8 cellular contexts compared by ENCODE assay signal in genomic region chr18:55415258-55415871, GRCh38.
A peak's percentile ranks its signal among the peaks of the same experiment; 100 is the strongest.
DNase-seq lines count a peak whose midpoint lies in the region; ATAC-seq and TF ChIP-seq lines count a peak whose summit lies in the region.

No MANE protein-coding gene starts in this region.

- TF ChIP-seq CTCF in 22Rv1 (IDR thresholded peaks at IDR 0.05) = peak; percentile 98
- TF ChIP-seq CTCF in brain microvascular endothelial cell (IDR thresholded peaks at IDR 0.05; ENCODE audit: low read depth, low read length, missing control alignments) = peak; percentile 93

- no peaks in the 10 kb centered on the region for H3K36me3 ChIP-seq in brain microvascular endothelial cell (replicated peaks)

- H3K4me3 ChIP-seq in brain microvascular endothelial cell (ENCODE audit: low read depth, low read length) = no peak overlapping the region

- in situ Hi-C loops in brain microvascular endothelial cell (cut with HindIII; ENCODE audit: low pct_ligation_motif_present, low sequenced_read_pairs) = no loop called here

- DNase-seq in NCI-H2029 treated with DMSO at 0.1 percent for 48 hours (lab: John Stamatoyannopoulos, UW) = peak; percentile 22
- DNase-seq in UCSD-AML1 (lab: John Stamatoyannopoulos, UW; ENCODE audit: unreplicated experiment) = peak; percentile 66
- peak; percentile 82 for DNase-seq in brain microvascular endothelial cell
- peak; percentile 86 for DNase-seq in iris pigment epithelial cell (ENCODE audit: low read depth)
- DNase-seq in stimulated activated CD4-positive, alpha-beta T cell treated with anti-CD3 and anti-CD28 coated beads, Interleukin-1b, Interleukin-23, amount 100 ng/mL, for 1 hour (ENCODE audit: low read depth in 2 of 2) = peak; percentile 21 to 47

- H3K27ac ChIP-seq in 22Rv1 (no peak overlapping the region), brain microvascular endothelial cell (no peak overlapping the region)

- ATAC-seq in GM18499 (IDR thresholded peaks at IDR 0.05; ENCODE audit: insufficient read depth, unreplicated experiment) = peak; percentile 60
- peak; percentile 74 for ATAC-seq in HG02981 (IDR thresholded peaks at IDR 0.05; ENCODE audit: unreplicated experiment)

- no peaks in the 10 kb centered on the region for H3K27me3 ChIP-seq in brain microvascular endothelial cell (replicated peaks)

Comparison
In these comparisons a context has a peak if more than half of its experiments do, and no peak if none do; other contexts are left out.
1. DNase-seq: peak in every context shown above with its lines; median percentile 86 in iris pigment epithelial cell; 82 in brain microvascular endothelial cell; 66 in UCSD-AML1; 34 in stimulated activated CD4-positive, alpha-beta T cell treated with anti-CD3 and anti-CD28 coated beads, Interleukin-1b, Interleukin-23, amount 100 ng/mL, for 1 hour; 22 in NCI-H2029 treated with DMSO at 0.1 percent for 48 hours.